Comparison of ENCODE assay signal across 8 cellular contexts in the genomic region with DNA sequence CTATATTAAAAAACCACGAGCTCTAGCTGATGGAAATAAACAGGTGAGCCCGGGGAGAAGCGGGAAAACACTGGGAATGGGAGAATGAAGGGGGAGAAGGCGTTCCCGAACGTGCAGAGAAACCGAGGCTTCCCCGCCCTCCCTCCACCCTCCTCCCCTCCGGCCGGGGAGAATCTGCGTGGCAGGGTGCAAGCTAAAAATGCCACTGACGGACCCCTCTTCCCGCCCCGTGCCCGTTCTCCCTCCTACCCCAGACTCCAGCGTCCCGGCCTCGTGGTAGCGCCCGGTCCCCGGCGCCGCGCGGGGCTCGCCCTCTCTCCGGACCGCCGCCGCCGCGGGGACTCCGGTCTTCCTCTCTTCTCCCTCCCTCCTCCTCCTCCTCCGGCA.
DNase-seq lines count a peak whose midpoint lies in the region; ATAC-seq, FAIRE-seq and TF ChIP-seq lines count a peak whose summit lies in the region.

No MANE protein-coding gene starts in this region.

- H3K27me3 Mint-ChIP-seq in activated T-cell treated with anti-CD3 and anti-CD28 coated beads, Interleukin-2, amount 50 U/mL, for 4 hours (ENCODE audit: low read depth), result no peaks in the 10 kb centered on the region

- H2BK12ac ChIP-seq in trophoblast cell (ENCODE audit: low read length), result no peak overlapping the region

- no peaks in the 10 kb centered on the region for H3K9me3 Mint-ChIP-seq in activated T-cell treated with anti-CD3 and anti-CD28 coated beads, Interleukin-2, amount 50 U/mL, for 4 hours

- no peak for DNase-seq in activated T-cell treated with anti-CD3 and anti-CD28 coated beads, Interleukin-2, amount 50 U/mL, for 4 hours
- DNase-seq in activated T-cell treated with anti-CD3 and anti-CD28 coated beads, Interleukin-2, amount 50 U/mL, for 1 hour, result no peak
- DNase-seq in SJSA1 (ENCODE audit: low read depth in 1 of 2, low spot score in 2 of 2) (peak in 1 of 2 experiments; percentile 2), fibroblast of peridontal ligament (ENCODE audit: extremely low read depth) (peak; percentile 9), trophoblast cell (peak; percentile 21 to 55), NCI-H128 (lab: John Stamatoyannopoulos, UW; ENCODE audit: unreplicated experiment) (no peak), GM12891 (ENCODE audit: insufficient read length, low spot score) (no peak)

- H2BK5ac ChIP-seq in trophoblast cell (ENCODE audit: low read depth, low read length, poor library complexity), result no peak overlapping the region

- H3K4me1 ChIP-seq in SJSA1 (replicated peaks), result peaks cover 11% of the 10 kb centered on the region; the same call in 1 of the 2 replicates
- peaks cover 0 to 4% of the 10 kb centered on the region in 2 experiments for H3K4me1 ChIP-seq in trophoblast cell (ENCODE audit: control insufficient read depth in 1 of 2, insufficient read depth in 2 of 2, low read length in 2 of 2)

- TF ChIP-seq POLR2A in GM12891 (IDR thresholded peaks at IDR 0.05; ENCODE audit: low read depth, low read length), result no peak

- peaks cover 44% of the 10 kb centered on the region for H3K27me3 ChIP-seq in SJSA1 (replicated peaks)
- peaks cover 9% of the 10 kb centered on the region for H3K27me3 ChIP-seq in trophoblast cell (ENCODE audit: insufficient read depth, low read length)

- peaks cover 1% of the 10 kb centered on the region for H3K79me1 ChIP-seq in trophoblast cell (ENCODE audit: low read length)

- no peak overlapping the region for H3K18ac ChIP-seq in trophoblast cell (ENCODE audit: low read length)

- H3K27ac ChIP-seq in SJSA1, result no peak overlapping the region
- H3K27ac ChIP-seq in trophoblast cell (ENCODE audit: low read depth, low read length), result no peak overlapping the region

- H3K9me3 ChIP-seq in SJSA1 (replicated peaks) (no peaks in the 10 kb centered on the region), trophoblast cell (ENCODE audit: insufficient read depth, low read depth, low read length) (no peaks in the 10 kb centered on the region)

- peak overlapping the region; percentile 46 for H3K4me3 ChIP-seq in SJSA1
- H3K4me3 ChIP-seq in trophoblast cell (ENCODE audit: low read depth, low read length), result peak overlapping the region; percentile 88

- H2BK120ac ChIP-seq in trophoblast cell (ENCODE audit: insufficient read depth, low read length, poor library complexity), result no peak overlapping the region

- no peak overlapping the region for H3K9ac ChIP-seq in trophoblast cell (ENCODE audit: low read length)

- WGBS in trophoblast cell (ENCODE audit: extremely low coverage, insufficient coverage, insufficient read length), result no CpG with 5 or more reads among the region's 34 CpGs

- peaks cover 67% of the 10 kb centered on the region for H3K4me1 Mint-ChIP-seq in activated T-cell treated with anti-CD3 and anti-CD28 coated beads, Interleukin-2, amount 50 U/mL, for 4 hours (ENCODE audit: low read depth)

- no peak overlapping the region for H2AK5ac ChIP-seq in trophoblast cell (ENCODE audit: low read length)

- H3K14ac ChIP-seq in trophoblast cell (ENCODE audit: low read length), result no peak overlapping the region

- no peak overlapping the region for H4K12ac ChIP-seq in trophoblast cell (ENCODE audit: low read depth, low read length)

- H3K36me3 ChIP-seq in SJSA1 (no peaks in the 10 kb centered on the region), trophoblast cell (ENCODE audit: control insufficient read depth in 1 of 2, insufficient read depth in 2 of 2, low read length in 2 of 2) (no peaks in the 10 kb centered on the region)

- H4K91ac ChIP-seq in trophoblast cell (ENCODE audit: low read depth, low read length), result no peak overlapping the region

- H3K79me2 ChIP-seq in trophoblast cell (ENCODE audit: control insufficient read depth, insufficient read depth, low read length, poor library complexity), result no peaks in the 10 kb centered on the region

- H2AFZ ChIP-seq in trophoblast cell (ENCODE audit: insufficient read depth, low read length, poor library complexity), result peak overlapping the region; percentile 66

- peak overlapping the region; percentile 97 for H3K4me2 ChIP-seq in trophoblast cell (ENCODE audit: low read length)

- no peak overlapping the region for H3K23ac ChIP-seq in trophoblast cell (ENCODE audit: low read length)

- H3K4ac ChIP-seq in trophoblast cell (ENCODE audit: low read depth, low read length), result no peak overlapping the region

- H4K8ac ChIP-seq in trophoblast cell (ENCODE audit: low read depth, low read length), result no peak overlapping the region

- H3K36me3 Mint-ChIP-seq in activated T-cell treated with anti-CD3 and anti-CD28 coated beads, Interleukin-2, amount 50 U/mL, for 4 hours (ENCODE audit: insufficient read depth), result peaks cover 3% of the 10 kb centered on the region

- FAIRE-seq in GM12891 (lab: Jason Lieb, UNC), result no peak

- H3K4me3 Mint-ChIP-seq in activated T-cell treated with anti-CD3 and anti-CD28 coated beads, Interleukin-2, amount 50 U/mL, for 4 hours, result peak overlapping the region; percentile 91

- ATAC-seq in activated T-cell treated with anti-CD3 and anti-CD28 coated beads, Interleukin-2, amount 50 U/mL, for 4 hours, result peak in 1 of 2 donors; percentile 28
- ATAC-seq in GM19023 (IDR thresholded peaks at IDR 0.05; ENCODE audit: unreplicated experiment), result no peak

TF ChIP-seq in GM12891, 5 proteins besides CTCF, POLR2A, EP300 and RAD21:
- TF ChIP-seq SPI1 (IDR thresholded peaks at IDR 0.05; ENCODE audit: low read depth, low read length) (no peak), POU2F2 (IDR thresholded peaks at IDR 0.05; ENCODE audit: low read depth, low read length) (no peak), TAF1 (IDR thresholded peaks at IDR 0.05; ENCODE audit: low read depth, low read length) (no peak), PAX5 (IDR thresholded peaks at IDR 0.05; ENCODE audit: insufficient read depth, low read length, severe bottlenecking) (no peak), POLR2AphosphoS5 (IDR thresholded peaks at IDR 0.05; ENCODE audit: low read depth, low read length) (no peak)

Comparison
In these comparisons a context has a peak if more than half of its experiments do, and no peak if none do; other contexts are left out.
1. DNase-seq: peak in fibroblast of peridontal ligament (single experiment) and trophoblast cell (2 of 2); none in activated T-cell treated with anti-CD3 and anti-CD28 coated beads, Interleukin-2, amount 50 U/mL, for 4 hours (single experiment), activated T-cell treated with anti-CD3 and anti-CD28 coated beads, Interleukin-2, amount 50 U/mL, for 1 hour (single experiment), NCI-H128 (single experiment) and GM12891 (single experiment).